Comparison of ENCODE assay signal across 8 cellular contexts in the genomic region with DNA sequence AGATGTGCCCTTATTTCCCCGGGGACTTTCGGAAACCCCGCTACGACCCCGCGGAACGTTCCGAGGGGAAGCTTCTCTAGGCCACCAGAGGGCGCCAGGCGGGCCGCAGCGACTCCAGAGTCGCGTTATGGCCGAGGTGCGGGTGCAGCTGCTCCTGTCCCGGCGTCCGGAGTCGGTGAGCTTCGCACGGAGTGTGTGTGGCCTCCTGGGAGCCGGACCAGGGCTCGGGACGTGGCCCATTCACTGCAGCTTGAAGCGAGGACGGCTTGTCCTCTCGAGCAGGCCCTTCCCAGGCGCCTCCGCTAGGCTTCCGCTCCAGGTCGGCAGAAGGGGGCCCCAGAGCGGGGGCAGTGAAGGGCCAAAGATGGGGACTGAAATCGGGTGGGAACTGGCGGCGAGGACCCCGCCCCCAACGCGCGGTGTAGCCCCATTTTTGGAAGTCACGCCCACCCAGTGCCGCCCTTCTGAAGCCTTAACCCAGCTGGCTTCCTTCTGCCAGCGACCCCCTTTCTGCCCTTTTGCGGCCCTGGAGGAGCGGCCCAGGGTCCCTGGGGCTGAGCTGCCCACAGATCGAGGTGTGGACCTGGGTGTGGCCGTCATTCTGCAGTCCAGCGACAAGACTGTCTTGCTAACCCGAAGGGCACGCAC. TPM values are rescaled to one million over a fixed set of nuclear protein-coding genes. Genes with fewer than 3 reads are reported as not detected.
DNase-seq lines count a peak whose midpoint lies in the region; ATAC-seq and TF ChIP-seq lines count a peak whose summit lies in the region.

A gene with protein sequence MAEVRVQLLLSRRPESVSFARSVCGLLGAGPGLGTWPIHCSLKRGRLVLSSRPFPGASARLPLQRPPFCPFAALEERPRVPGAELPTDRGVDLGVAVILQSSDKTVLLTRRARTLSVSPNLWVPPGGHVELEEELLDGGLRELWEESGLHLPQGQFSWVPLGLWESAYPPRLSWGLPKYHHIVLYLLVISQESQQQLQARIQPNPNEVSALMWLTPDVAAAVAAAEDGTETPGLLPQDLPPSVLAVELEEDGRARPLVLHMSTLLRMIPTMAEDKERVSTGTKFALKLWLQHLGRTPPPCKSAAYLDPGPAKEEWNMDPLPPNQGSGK (plus strand): TSS at position 117 of the 648 bp plus-strand sequence. CDS start 11 bp downstream, at position 128.

- intact Hi-C loops in PC-3 (cut with micrococcal nuclease), result loop anchor here (1.0 kb wide), 2 partner anchors 46 to 168 kb away; no protein-coding TSS in a partner anchor

- H3K4me2 ChIP-seq in PC-3 (ENCODE audit: low read length), result peak within 1 kb of the TSS; percentile 88
- peak within 1 kb of the TSS; percentile 97 for H3K4me2 ChIP-seq in fibroblast of lung (ENCODE audit: extremely low read depth, insufficient read depth, low read length)

- no peaks in the 10 kb centered on the region for H3F3A ChIP-seq in PC-3 (ENCODE audit: low read length, unreplicated experiment)

- no peak within 1 kb of the TSS for H3K4me3 Mint-ChIP-seq in activated T-cell treated with anti-CD3 and anti-CD28 coated beads, Interleukin-2, amount 50 U/mL, for 4 hours
- H3K4me3 Mint-ChIP-seq in natural killer cell treated with Interleukin-12 subunit alpha and Interleukin-12 subunit beta and Interleukin-15 and Interleukin-18, amount 100 ng/mL, for 72 hours, result no peak within 1 kb of the TSS

- DNase-seq in COLO829 (ENCODE audit: low spot score) (peak; percentile 88), HT1080 (ENCODE audit: low read depth) (peak; percentile 59), PC-3 (peak; percentile 78), fibroblast of lung (ENCODE audit: low read depth in 2 of 2) (peak; percentile 68 to 73)
- DNase-seq in activated T-cell treated with anti-CD3 and anti-CD28 coated beads, Interleukin-2, amount 50 U/mL, for 4 hours, result peak; percentile 75
- DNase-seq in natural killer cell treated with Interleukin-12 subunit alpha and Interleukin-12 subunit beta and Interleukin-15 and Interleukin-18, amount 100 ng/mL, for 72 hours (ENCODE audit: low spot score), result peak; percentile 81
- peak; percentile 87 for DNase-seq in stimulated activated naive CD8-positive, alpha-beta T cell treated with anti-CD3 and anti-CD28 coated beads, Interleukin-15, Interleukin-2, amounts not matched to agents 100 U/mL and 50 U/mL, for 24 hours

- H2AFZ ChIP-seq in PC-3 (ENCODE audit: low read length) (peak within 1 kb of the TSS; percentile 73), fibroblast of lung (ENCODE audit: low read length) (peak within 1 kb of the TSS; percentile 69)

- H3K27ac ChIP-seq in PC-3 (ENCODE audit: low read length) (no peak within 1 kb of the TSS), fibroblast of lung (ENCODE audit: insufficient read depth, low read length) (peak within 1 kb of the TSS; percentile 71)

- H4K20me1 ChIP-seq in PC-3 (ENCODE audit: low read length) (no peaks in the 10 kb centered on the region), fibroblast of lung (ENCODE audit: control insufficient read depth, extremely low read depth, insufficient read depth, low read length) (no peaks in the 10 kb centered on the region)

- H3K9ac ChIP-seq in PC-3 (ENCODE audit: low read length) (peak within 1 kb of the TSS; percentile 54), fibroblast of lung (ENCODE audit: insufficient read depth, low read length) (peak within 1 kb of the TSS; percentile 70)

- TF ChIP-seq CTCF in PC-3 (conservative IDR thresholded peaks at IDR 0.05; ENCODE audit: low read depth, low read length), result peak; percentile 98
- peak; percentile 84 for TF ChIP-seq CTCF in fibroblast of lung (conservative IDR thresholded peaks at IDR 0.05 in 1 of 2, IDR thresholded peaks at IDR 0.05 in 1 of 2; ENCODE audit: low read depth in 1 of 2, low read length in 2 of 2)

- H3K79me2 ChIP-seq in PC-3 (ENCODE audit: low read length) (no peaks in the 10 kb centered on the region), fibroblast of lung (ENCODE audit: control insufficient read depth, insufficient read depth, low read length) (no peaks in the 10 kb centered on the region)

- H3K4me3 ChIP-seq in PC-3 (ENCODE audit: low read length) (peak within 1 kb of the TSS; percentile 66), fibroblast of lung (replicated peaks in 1 of 4; ENCODE audit: control extremely low read depth in 1 of 4, insufficient read depth in 1 of 4, low read depth in 3 of 4, low read length in 4 of 4) (peak within 1 kb of the TSS; percentile 58 to 68 (median 64))

- CTCF ChIA-PET in PC-3 (lab: Charles Lee), result interaction anchor here (0.6 to 3.3 kb wide), 5 partner anchors 14 to 166 kb away, joined by 3 to 29 read pairs (median 10); partner anchors contain the start of genes LIX1L and PIAS3

- peaks cover 38% of the 10 kb centered on the region for H3K36me3 ChIP-seq in PC-3 (ENCODE audit: low read depth, low read length)
- H3K36me3 ChIP-seq in fibroblast of lung (ENCODE audit: control insufficient read depth, insufficient read depth, low read length), result peaks cover 20% of the 10 kb centered on the region

- H3K9me3 ChIP-seq in PC-3 (ENCODE audit: low read length) (no peaks in the 10 kb centered on the region), fibroblast of lung (ENCODE audit: control insufficient read depth, insufficient read depth, low read depth, low read length) (no peaks in the 10 kb centered on the region)

- H3K27me3 Mint-ChIP-seq in activated T-cell treated with anti-CD3 and anti-CD28 coated beads, Interleukin-2, amount 50 U/mL, for 4 hours (ENCODE audit: low read depth), result no peaks in the 10 kb centered on the region
- H3K27me3 Mint-ChIP-seq in natural killer cell treated with Interleukin-12 subunit alpha and Interleukin-12 subunit beta and Interleukin-15 and Interleukin-18, amount 100 ng/mL, for 72 hours, result no peaks in the 10 kb centered on the region

- H3K27ac Mint-ChIP-seq in natural killer cell treated with Interleukin-12 subunit alpha and Interleukin-12 subunit beta and Interleukin-15 and Interleukin-18, amount 100 ng/mL, for 72 hours, result no peak within 1 kb of the TSS

- POLR2A ChIA-PET in PC-3 (lab: Charles Lee; ENCODE audit: unreplicated experiment), result interaction anchor here (0.6 to 1.1 kb wide), 2 partner anchors 21 to 74 kb away, joined by 3 to 7 read pairs; partner anchors contain the start of genes POLR3C and RNF115

- peaks cover 13% of the 10 kb centered on the region for H3K36me3 Mint-ChIP-seq in activated T-cell treated with anti-CD3 and anti-CD28 coated beads, Interleukin-2, amount 50 U/mL, for 4 hours (ENCODE audit: insufficient read depth)
- H3K36me3 Mint-ChIP-seq in natural killer cell treated with Interleukin-12 subunit alpha and Interleukin-12 subunit beta and Interleukin-15 and Interleukin-18, amount 100 ng/mL, for 72 hours, result peaks cover 9% of the 10 kb centered on the region

- H3K9me3 Mint-ChIP-seq in activated T-cell treated with anti-CD3 and anti-CD28 coated beads, Interleukin-2, amount 50 U/mL, for 4 hours, result no peaks in the 10 kb centered on the region
- no peaks in the 10 kb centered on the region for H3K9me3 Mint-ChIP-seq in natural killer cell treated with Interleukin-12 subunit alpha and Interleukin-12 subunit beta and Interleukin-15 and Interleukin-18, amount 100 ng/mL, for 72 hours

- H3K4me1 ChIP-seq in PC-3 (ENCODE audit: insufficient read depth, low read length) (peaks cover 5% of the 10 kb centered on the region; the same call in 1 of the 2 replicates), fibroblast of lung (ENCODE audit: control insufficient read depth, extremely low read depth, insufficient read depth, low read length) (peaks cover 15% of the 10 kb centered on the region)

- H3K27me3 ChIP-seq in PC-3 (ENCODE audit: low read length) (no peaks in the 10 kb centered on the region), fibroblast of lung (ENCODE audit: control insufficient read depth, insufficient read depth, low read length) (no peaks in the 10 kb centered on the region)

- no peaks in the 10 kb centered on the region for H3K9me2 ChIP-seq in PC-3 (replicated peaks; ENCODE audit: low read length)

- peaks cover 11% of the 10 kb centered on the region for H3K4me1 Mint-ChIP-seq in activated T-cell treated with anti-CD3 and anti-CD28 coated beads, Interleukin-2, amount 50 U/mL, for 4 hours (ENCODE audit: low read depth)
- H3K4me1 Mint-ChIP-seq in natural killer cell treated with Interleukin-12 subunit alpha and Interleukin-12 subunit beta and Interleukin-15 and Interleukin-18, amount 100 ng/mL, for 72 hours (ENCODE audit: low read depth in 2 of 2), result peaks cover 0 to 2% of the 10 kb centered on the region in 2 donors

- ATAC-seq in GM19438 (IDR thresholded peaks at IDR 0.05; ENCODE audit: low read depth, unreplicated experiment) (peak; percentile 65), PC-3 (peak; percentile 77)
- peak; percentile 79 to 86 for ATAC-seq in activated T-cell treated with anti-CD3 and anti-CD28 coated beads, Interleukin-2, amount 50 U/mL, for 4 hours
- peak; percentile 88 to 89 for ATAC-seq in natural killer cell treated with Interleukin-12 subunit alpha and Interleukin-12 subunit beta and Interleukin-15 and Interleukin-18, amount 100 ng/mL, for 72 hours
- ATAC-seq in stimulated activated naive CD8-positive, alpha-beta T cell treated with anti-CD3 and anti-CD28 coated beads, Interleukin-15, Interleukin-2, amounts not matched to agents 100 U/mL and 50 U/mL, for 24 hours, result peak; percentile 76

- BruUV-seq in PC-3 (replicated peaks; lab: Mats Ljungman, UMichigan), result no TSS peak

RNA-seq across cellular contexts. Expression of the gene that starts here (rescaled TPM):
- 5.8 and 7.2 TPM in 2 replicates for total RNA-seq in HT1080 (2014; rRNA removed; shearing (Covaris generic))
- 7.9 and 8.8 TPM in 2 replicates for polyA plus RNA-seq in HT1080 (2015; cell fraction: cytosol; rRNA removed)
- 9.3 and 13.1 TPM in 2 replicates for polyA plus RNA-seq in HT1080 (2015; cell fraction: nucleus; rRNA removed)
- total RNA-seq in PC-3 (2014; rRNA removed) (2.4 and 3.0 TPM in 2 replicates), fibroblast of lung (2.1 and 5.1 TPM in 2 replicates)
- 1 to 10 TPM; 2.1 to 3.1 (median 2.8) TPM for total RNA-seq in activated T-cell treated with anti-CD3 and anti-CD28 coated beads, Interleukin-2, amount 50 U/mL, for 4 hours
- polyA plus RNA-seq in fibroblast of lung, result 3.4 and 4.5 TPM in 2 replicates
- polyA plus RNA-seq in fibroblast of lung (2012), result 3.5 and 4.6 TPM in 2 replicates
- 5.1 and 5.7 TPM in 2 replicates for polyA minus RNA-seq in fibroblast of lung (ENCODE audit: low replicate concordance)
- 1 to 10 TPM; 4.8 to 5.6 TPM for total RNA-seq in natural killer cell treated with Interleukin-12 subunit alpha and Interleukin-12 subunit beta and Interleukin-15 and Interleukin-18, amount 100 ng/mL, for 72 hours
